Comparison of ENCODE assay signal across 8 cellular contexts in the genomic region with DNA sequence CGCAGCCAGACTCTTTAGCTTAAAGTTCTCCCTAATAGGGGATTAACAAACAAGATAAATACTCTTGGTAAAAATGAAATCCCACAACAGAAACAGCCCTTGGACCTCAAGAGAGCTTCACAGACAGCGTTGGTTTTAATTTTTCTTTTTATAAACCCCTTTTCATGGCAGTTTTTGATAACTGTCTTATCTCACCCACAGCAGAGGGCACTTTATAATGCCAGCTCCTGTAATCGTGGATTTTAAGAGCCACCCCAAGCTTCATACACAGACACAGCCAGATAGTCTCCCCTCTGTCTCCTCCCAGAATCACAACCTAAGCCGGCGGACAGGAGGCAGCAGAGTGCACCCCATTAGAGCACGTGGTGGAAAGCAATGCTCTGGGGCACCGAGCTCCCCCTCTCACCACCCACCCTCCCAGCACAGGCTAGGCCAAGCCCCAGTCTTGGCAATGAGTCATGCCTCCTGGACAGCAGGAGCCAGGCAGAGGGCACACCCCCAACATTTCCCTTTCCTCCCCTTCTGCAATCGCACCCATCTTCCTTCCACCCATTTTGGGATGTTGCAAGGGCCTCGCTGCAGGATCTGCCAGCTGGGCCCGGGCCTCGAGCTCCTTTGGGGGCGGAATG. TPM values are rescaled to one million over a fixed set of nuclear protein-coding genes. Genes with fewer than 3 reads are reported as not detected.
A peak's percentile ranks its signal among the peaks of the same experiment; 100 is the strongest.
DNase-seq lines count a peak whose midpoint lies in the region; ATAC-seq lines count a peak whose summit lies in the region.

No MANE protein-coding gene starts in this region.

- H3K36me3 ChIP-seq in NT2/D1 (ENCODE audit: insufficient read depth, insufficient read length, low read length) = peaks cover 51% of the 10 kb centered on the region

- DNase-seq in C1 segment of cervical spinal cord (lab: John Stamatoyannopoulos, UW) (peak in 10 of 14 donors; percentile 25 to 80 (median 53)), NT2/D1 (ENCODE audit: low read depth, low spot score) (no peak), amygdala (lab: John Stamatoyannopoulos, UW) (peak in 47 of 56 donors; percentile 6 to 80 (median 55)), right cardiac atrium (peak; percentile 88 to 93 (median 92)), posterior cingulate gyrus (peak in 8 of 10 donors; percentile 55 to 93 (median 62))
- no peak for DNase-seq in effector CD4-positive, alpha-beta T cell

- peak; percentile 29 for ATAC-seq in GM18519 (IDR thresholded peaks at IDR 0.05; ENCODE audit: low FRiP score, unreplicated experiment)
- peak; percentile 25 for ATAC-seq in HG03025 (IDR thresholded peaks at IDR 0.05; ENCODE audit: low FRiP score, unreplicated experiment)
- ATAC-seq in right cardiac atrium = peak; percentile 66 to 76

- peaks cover 4% of the 10 kb centered on the region for H3K4me1 ChIP-seq in NT2/D1 (ENCODE audit: insufficient read depth, insufficient read length)
- peaks cover 18% of the 10 kb centered on the region for H3K4me1 ChIP-seq in right cardiac atrium (ENCODE audit: control insufficient read depth, insufficient read depth, low read length)

- WGBS in right cardiac atrium = 1% methylated on average over 12 of the region's 12 CpGs

- peak overlapping the region; percentile 93 for H3K9ac ChIP-seq in NT2/D1 (ENCODE audit: insufficient read length, low read depth)

- H3K9me3 ChIP-seq in NT2/D1 (ENCODE audit: insufficient read depth, low read length) (no peaks in the 10 kb centered on the region), right cardiac atrium (ENCODE audit: control insufficient read depth, low read length) (no peaks in the 10 kb centered on the region)

- H3K27ac ChIP-seq in right cardiac atrium (ENCODE audit: low read length) = peak overlapping the region; percentile 93

- H3K27me3 ChIP-seq in NT2/D1 (ENCODE audit: insufficient read depth, insufficient read length) (no peaks in the 10 kb centered on the region), right cardiac atrium (ENCODE audit: control insufficient read depth, insufficient read depth) (no peaks in the 10 kb centered on the region)

- intact Hi-C loops in right cardiac atrium (cut with DNase I) = loop anchor here in 3 of 4 donors (5.0 to 10.0 kb wide), 7 partner anchors 114 to 603 kb away; no protein-coding TSS in a partner anchor
- intact Hi-C loops in posterior cingulate gyrus (cut with DNase I) = loop anchor here (1.0 to 10.0 kb wide), 2 partner anchors 603 to 873 kb away; no protein-coding TSS in a partner anchor

- H3K4me3 ChIP-seq in NT2/D1 (ENCODE audit: insufficient read length, low read depth) (peak overlapping the region; percentile 86), right cardiac atrium (ENCODE audit: low read length) (peak overlapping the region; percentile 73)

RNA-seq across cellular contexts. Expression of a gene that starts 2.5 kb away (rescaled TPM):
- total RNA-seq in right cardiac atrium = 10 to 100 TPM; 23.2 to 33.6 (median 30.0) TPM
- polyA plus RNA-seq in right cardiac atrium = 12.2 TPM

Comparison
In these comparisons a context has a peak if more than half of its experiments do, and no peak if none do; other contexts are left out.
1. DNase-seq: peak in C1 segment of cervical spinal cord (10 of 14), amygdala (47 of 56), right cardiac atrium (3 of 3) and posterior cingulate gyrus (8 of 10); none in NT2/D1 (single experiment) and effector CD4-positive, alpha-beta T cell (single experiment).
2. Peak in every context shown above with its lines, with median percentiles within 50 percentile points of each other: ATAC-seq.